ENCODE assay signal across 8 cellular contexts in the genomic region with DNA sequence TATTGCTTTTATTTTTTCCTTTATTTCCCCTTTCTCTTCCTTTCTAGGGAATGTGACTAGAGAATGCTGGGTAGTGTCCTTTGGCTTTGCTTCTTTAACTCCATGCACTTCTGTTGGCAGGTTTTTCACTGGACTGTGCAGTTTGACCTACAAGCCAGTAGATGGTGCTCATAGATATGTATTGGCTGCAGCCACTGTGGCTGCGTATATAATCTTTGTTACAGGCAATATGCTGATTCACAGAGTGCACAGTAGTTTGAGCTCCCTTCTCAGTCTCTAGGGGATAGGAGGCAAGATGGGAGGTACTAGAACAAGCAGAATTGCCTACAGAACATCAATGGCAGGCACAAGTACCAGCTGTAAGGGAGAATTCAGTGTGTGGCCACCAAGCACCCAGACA.
DNase-seq lines count a peak whose midpoint lies in the region; ATAC-seq, FAIRE-seq and TF ChIP-seq lines count a peak whose summit lies in the region.

No MANE protein-coding gene starts in this region.

- ATAC-seq in GM18505 (IDR thresholded peaks at IDR 0.05; ENCODE audit: unreplicated experiment): peak; percentile 81
- peak; percentile 81 for ATAC-seq in HG03432 (IDR thresholded peaks at IDR 0.05; ENCODE audit: unreplicated experiment)
- no peak for ATAC-seq in stimulated activated effector memory CD8-positive, alpha-beta T cell treated with anti-CD3 and anti-CD28 coated beads, Interleukin-12 subunit alpha, Interleukin-12 subunit beta, amount 100 ng/mL, for 72 hours

- H3K9me3 Mint-ChIP-seq in stimulated activated effector memory CD8-positive, alpha-beta T cell treated with anti-CD3 and anti-CD28 coated beads, Interleukin-12 subunit alpha, Interleukin-12 subunit beta, amount 100 ng/mL, for 72 hours: peaks cover 10% of the 10 kb centered on the region

- H3K36me3 Mint-ChIP-seq in stimulated activated effector memory CD8-positive, alpha-beta T cell treated with anti-CD3 and anti-CD28 coated beads, Interleukin-12 subunit alpha, Interleukin-12 subunit beta, amount 100 ng/mL, for 72 hours: no peaks in the 10 kb centered on the region

- no peak for FAIRE-seq in RCC 7860 (lab: Jason Lieb, UNC)

- H3K4me3 Mint-ChIP-seq in stimulated activated effector memory CD8-positive, alpha-beta T cell treated with anti-CD3 and anti-CD28 coated beads, Interleukin-12 subunit alpha, Interleukin-12 subunit beta, amount 100 ng/mL, for 72 hours: no peak overlapping the region

- DNase-seq in RCC 7860 (ENCODE audit: low spot score): peak; percentile 31
- DNase-seq in iris pigment epithelial cell (ENCODE audit: low read depth): peak; percentile 33
- DNase-seq in NCI-H1048 (lab: John Stamatoyannopoulos, UW): no peak
- DNase-seq in NCI-H510A treated with DMSO at 0.1 percent for 48 hours (lab: John Stamatoyannopoulos, UW): no peak
- DNase-seq in activated CD8-positive, alpha-beta memory T cell treated with anti-CD3 and anti-CD28 coated beads, Interleukin-2, amount 50 U/mL, for 48 hours: no peak
- no peak for DNase-seq in stimulated activated effector memory CD8-positive, alpha-beta T cell treated with anti-CD3 and anti-CD28 coated beads, Interleukin-12 subunit alpha, Interleukin-12 subunit beta, amount 100 ng/mL, for 72 hours (ENCODE audit: low spot score in 2 of 2)

- no peak overlapping the region for H3K27ac Mint-ChIP-seq in stimulated activated effector memory CD8-positive, alpha-beta T cell treated with anti-CD3 and anti-CD28 coated beads, Interleukin-12 subunit alpha, Interleukin-12 subunit beta, amount 100 ng/mL, for 72 hours

- no peak for TF ChIP-seq POLR2A in GM18505 (IDR thresholded peaks at IDR 0.05; ENCODE audit: borderline replicate concordance, extremely low read depth, insufficient read depth, insufficient read length)

- H3K4me1 Mint-ChIP-seq in stimulated activated effector memory CD8-positive, alpha-beta T cell treated with anti-CD3 and anti-CD28 coated beads, Interleukin-12 subunit alpha, Interleukin-12 subunit beta, amount 100 ng/mL, for 72 hours: no peaks in the 10 kb centered on the region

Comparison
In these comparisons a context has a peak if more than half of its experiments do, and no peak if none do; other contexts are left out.
1. DNase-seq: peak in RCC 7860 (single experiment) and iris pigment epithelial cell (single experiment); none in NCI-H1048 (single experiment), NCI-H510A treated with DMSO at 0.1 percent for 48 hours (single experiment), activated CD8-positive, alpha-beta memory T cell treated with anti-CD3 and anti-CD28 coated beads, Interleukin-2, amount 50 U/mL, for 48 hours (single experiment) and stimulated activated effector memory CD8-positive, alpha-beta T cell treated with anti-CD3 and anti-CD28 coated beads, Interleukin-12 subunit alpha, Interleukin-12 subunit beta, amount 100 ng/mL, for 72 hours (0 of 2).